ENCODE assay signal across 23 cellular contexts in genomic region chr4:86220137-86220536, GRCh38.
DNase-seq lines count a peak whose midpoint lies in the region; ATAC-seq and TF ChIP-seq lines count a peak whose summit lies in the region.
"Had no signal": no experiment of that assay in that cellular context is flagged by ENCODE, and none has a peak within 500 bp of the region (broad histone marks: within the 10 kb centered on the region; RNA-seq: fewer than 3 reads in every experiment).

No MANE protein-coding gene starts in this region.

- no peak overlapping the region for H3K4me3 ChIP-seq in cardiac fibroblast (replicated peaks in 1 of 2; ENCODE audit: low read depth in 2 of 2, low read length in 2 of 2)
- H3K4me3 ChIP-seq: colonic mucosa, ovary, PC-9, SK-N-MC, stomach had no signal

- peak; percentile 35 for DNase-seq in EH (ENCODE audit: low read depth)
- peak; percentile 64 for DNase-seq in NCI-H460 (ENCODE audit: extremely low read depth, low read depth)
- peak; percentile 73 to 85 for DNase-seq in cardiac fibroblast (ENCODE audit: low read depth in 2 of 2)
- peak; percentile 75 for DNase-seq in iris pigment epithelial cell (ENCODE audit: low read depth)
- no peak for DNase-seq in GM13976 (ENCODE audit: low spot score)
- DNase-seq in OCI-M1 (lab: John Stamatoyannopoulos, UW) = no peak
- no peak for DNase-seq in DMS53 treated with DMSO at 0.1 percent for 48 hours (lab: John Stamatoyannopoulos, UW; ENCODE audit: unreplicated experiment)
- DNase-seq: activated CD4-positive, alpha-beta T cell treated with anti-CD3 and anti-CD28 coated beads for 1 hour; activated gamma-delta T cell; amygdala; CD8-positive, alpha-beta T cell; colonic mucosa; DMS79 treated with DMSO at 0.1 percent for 48 hours; glutamatergic neuron; NCI-H1436; NCI-H2171; NCI-H774; ovary; PC-9; stomach; T1000 had no signal

- no peak for ATAC-seq in HG02981 (IDR thresholded peaks at IDR 0.05; ENCODE audit: unreplicated experiment)
- ATAC-seq: CD8-positive, alpha-beta T cell had no signal

- TF ChIP-seq CTCF in cardiac fibroblast (IDR thresholded peaks at IDR 0.05; ENCODE audit: low read depth, low read length) = no peak
- no peak for TF ChIP-seq CTCF in GM13976 (IDR thresholded peaks at IDR 0.05; ENCODE audit: borderline replicate concordance, control extremely low read depth, extremely low read depth, insufficient read depth, missing control alignments)

- in situ Hi-C loops in GM13976 (cut with MboI; ENCODE audit: low sequenced_read_pairs, unreplicated experiment) = no loop called here

Comparison
In these comparisons a context has a peak if more than half of its experiments do, and no peak if none do; other contexts are left out.
1. DNase-seq: peak in EH (single experiment), NCI-H460 (single experiment), cardiac fibroblast (2 of 2) and iris pigment epithelial cell (single experiment); none in GM13976 (single experiment), OCI-M1 (single experiment) and DMS53 treated with DMSO at 0.1 percent for 48 hours (single experiment).